ENCODE assay signal across 8 cellular contexts in the genomic region with DNA sequence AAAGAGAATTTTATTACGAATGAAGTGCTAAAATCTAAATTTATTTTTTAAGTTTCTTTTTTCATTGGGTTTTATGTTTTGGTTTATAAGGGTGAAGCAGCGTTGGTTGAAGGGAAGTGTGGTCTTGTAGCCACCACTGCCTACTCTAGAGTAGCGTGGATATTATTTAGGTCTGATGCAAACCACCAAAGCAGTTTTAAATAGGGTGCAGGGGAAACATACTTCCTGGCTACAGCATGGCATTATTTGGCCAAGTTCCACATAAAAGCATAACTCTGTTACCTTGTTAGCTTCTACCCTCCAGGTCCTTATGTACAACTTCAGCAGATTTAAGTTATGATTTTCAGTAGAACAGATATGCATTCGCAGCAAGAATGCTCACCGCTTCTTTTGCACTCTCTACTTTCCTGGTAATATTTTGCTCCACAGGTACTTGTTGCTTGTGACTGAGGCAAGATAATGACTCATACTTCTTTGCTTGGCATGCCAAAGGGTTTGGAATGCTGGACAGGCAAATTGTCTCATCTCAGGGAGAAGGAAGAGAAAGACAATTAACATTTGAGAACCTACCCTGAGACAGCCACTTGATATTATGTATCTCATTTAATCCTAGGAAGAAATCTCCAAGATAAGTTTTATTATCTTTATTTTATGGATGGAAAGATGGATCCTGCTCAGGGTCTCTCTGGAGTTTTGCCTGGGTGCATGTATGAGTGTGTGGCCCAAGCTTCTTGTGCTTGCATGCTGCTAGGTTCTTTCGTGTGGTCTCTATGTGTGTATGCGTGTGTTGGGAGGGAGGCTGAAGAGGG. TPM values are rescaled to one million over a fixed set of nuclear protein-coding genes. Genes with fewer than 3 reads are reported as not detected.
DNase-seq lines count a peak whose midpoint lies in the region; ATAC-seq and TF ChIP-seq lines count a peak whose summit lies in the region.

No MANE protein-coding gene starts in this region.

- H4K20me1 ChIP-seq in BLaER1 treated with 17β-estradiol and CSF1 and Interleukin-3, amounts not matched to agents 10 nM and 100 nM: peaks cover 49 to 90% (median 76%) of the 10 kb centered on the region in 11 experiments

- intact Hi-C loops in breast epithelium (cut with DNase I; ENCODE audit: low total_unique reads): no loop called here

- no peaks in the 10 kb centered on the region for H3K27me3 ChIP-seq in BLaER1 treated with 17β-estradiol and CSF1 and Interleukin-3, amounts not matched to agents 10 nM and 100 nM
- no peaks in the 10 kb centered on the region for H3K27me3 ChIP-seq in breast epithelium

- peak overlapping the region; percentile 53 to 100 (median 91) for H3K27ac Mint-ChIP-seq in naive B cell

- TF ChIP-seq CTCF in breast epithelium (IDR thresholded peaks at IDR 0.05): no peak

- peak; percentile 15 for ATAC-seq in naive B cell (ENCODE audit: low read depth in 2 of 2)
- ATAC-seq in GM21381 (IDR thresholded peaks at IDR 0.05; ENCODE audit: unreplicated experiment): no peak
- ATAC-seq in HG02623 (IDR thresholded peaks at IDR 0.05; ENCODE audit: unreplicated experiment): no peak
- ATAC-seq in GM21528 (IDR thresholded peaks at IDR 0.05; ENCODE audit: low FRiP score, unreplicated experiment): no peak

- peak overlapping the region; percentile 74 to 95 (median 87) for H3K4me2 ChIP-seq in BLaER1 treated with 17β-estradiol and CSF1 and Interleukin-3, amounts not matched to agents 10 nM and 100 nM

- TF ChIP-seq POLR2A in breast epithelium (IDR thresholded peaks at IDR 0.05): no peak

- peaks cover 74 to 88% (median 84%) of the 10 kb centered on the region in 3 donors for H3K4me1 Mint-ChIP-seq in naive B cell

- peak overlapping the region; percentile 87 to 99 (median 94); a peak in 15 of 20 replicates for H3K4me3 ChIP-seq in BLaER1 treated with 17β-estradiol and CSF1 and Interleukin-3, amounts not matched to agents 10 nM and 100 nM
- H3K4me3 ChIP-seq in breast epithelium: peak overlapping the region; percentile 9 to 100 (median 93)

- peaks cover 66 to 84% (median 73%) of the 10 kb centered on the region in 10 experiments for H3K4me1 ChIP-seq in BLaER1 treated with 17β-estradiol and CSF1 and Interleukin-3, amounts not matched to agents 10 nM and 100 nM
- H3K4me1 ChIP-seq in breast epithelium: peaks cover 0 to 3% of the 10 kb centered on the region in 2 donors

- peak overlapping the region; percentile 2 to 100 (median 99); a peak in 19 of 22 replicates for H3K27ac ChIP-seq in BLaER1 treated with 17β-estradiol and CSF1 and Interleukin-3, amounts not matched to agents 10 nM and 100 nM
- H3K27ac ChIP-seq in breast epithelium: peak overlapping the region; percentile 66 to 99

- H3K36me3 ChIP-seq in BLaER1 treated with 17β-estradiol and CSF1 and Interleukin-3, amounts not matched to agents 10 nM and 100 nM: peaks cover 0 to 50% (median 23%) of the 10 kb centered on the region in 11 experiments; a peak in 13 of 22 replicates
- H3K36me3 ChIP-seq in breast epithelium: no peaks in the 10 kb centered on the region

- H3K9me3 Mint-ChIP-seq in naive B cell: no peaks in the 10 kb centered on the region

- H3K4me3 Mint-ChIP-seq in naive B cell: peak overlapping the region; percentile 78 to 99 (median 91)

- DNase-seq in LoVo (ENCODE audit: low spot score) (peak; percentile 78), breast epithelium (ENCODE audit: low spot score in 2 of 2) (peak in 1 of 2 donors; percentile 56), naive B cell (no peak), G401 (ENCODE audit: low spot score) (no peak)

- in situ Hi-C loops in G401 (cut with HindIII; ENCODE audit: low sequenced_read_pairs): no loop called here

- H3K27me3 Mint-ChIP-seq in naive B cell: no peaks in the 10 kb centered on the region

- H3K9me3 ChIP-seq in BLaER1 treated with 17β-estradiol and CSF1 and Interleukin-3, amounts not matched to agents 10 nM and 100 nM (replicated peaks in 1 of 11): no peaks in the 10 kb centered on the region
- H3K9me3 ChIP-seq in breast epithelium: no peaks in the 10 kb centered on the region

- peaks cover 15 to 34% of the 10 kb centered on the region in 2 donors for H3K36me3 Mint-ChIP-seq in naive B cell

- peak overlapping the region; percentile 0 to 100 (median 99); a peak in 16 of 22 replicates for H3K9ac ChIP-seq in BLaER1 treated with 17β-estradiol and CSF1 and Interleukin-3, amounts not matched to agents 10 nM and 100 nM

RNA-seq across cellular contexts. Expression of gene TGFBR2, which starts 5.4 kb away (rescaled TPM):
- 100 to 1,000 TPM; 205 to 281 (median 243) TPM for total RNA-seq in breast epithelium
- 100 to 1,000 TPM in 5 of 6 donors, 10 to 100 TPM in 1; 99.4 to 169 (median 116) TPM for polyA plus RNA-seq in naive B cell (ENCODE audit: low read depth in 6 of 6)
- total RNA-seq in G401 (2014; rRNA removed; shearing (Covaris generic)): 0.81 TPM in 1 of 2 replicates, not detected in the other

Comparison
In these comparisons a context has a peak if more than half of its experiments do, and no peak if none do; other contexts are left out.
1. ATAC-seq: peak in naive B cell (2 of 2); none in GM21381 (single experiment), HG02623 (single experiment) and GM21528 (single experiment).
2. RNA of gene TGFBR2, which starts 5.4 kb away (total RNA-seq): 205 to 281 TPM in breast epithelium; 0.81 TPM in G401; every median in the first group is over 100 times any median in the second.